24 cellular contexts compared by ENCODE assay signal in genomic region chr2:66317268-66317899, GRCh38.
A peak's percentile ranks its signal among the peaks of the same experiment; 100 is the strongest.
DNase-seq lines count a peak whose midpoint lies in the region; ATAC-seq and TF ChIP-seq lines count a peak whose summit lies in the region.
"Had no signal": no experiment of that assay in that cellular context is flagged by ENCODE, and none has a peak within 500 bp of the region (broad histone marks: within the 10 kb centered on the region; RNA-seq: fewer than 3 reads in every experiment).

No MANE protein-coding gene starts in this region.

- H3K18ac ChIP-seq in mesendoderm (ENCODE audit: low read length) (no peak overlapping the region), neuronal stem cell (ENCODE audit: low read length) (no peak overlapping the region)

- 43% methylated on average over 4 of the region's 4 CpGs for WGBS in SK-N-SH (ENCODE audit: low lambda C conversion rate)
- WGBS in mesendoderm (ENCODE audit: extremely low coverage, insufficient coverage, low lambda C conversion rate), result no CpG with 5 or more reads among the region's 4 CpGs
- WGBS in neuronal stem cell (ENCODE audit: extremely low coverage in 2 of 2, insufficient read length in 2 of 2, insufficient replicate concordance in 1 of 2), 2 donors, result no CpG with 5 or more reads among the region's 4 CpGs

- TF ChIP-seq RAD21 in SK-N-SH (IDR thresholded peaks at IDR 0.05; ENCODE audit: low read length), result no peak

- H2AFZ ChIP-seq in SK-N-SH (ENCODE audit: low read depth), result no peak overlapping the region
- peak overlapping the region; percentile 15 for H2AFZ ChIP-seq in neuronal stem cell (ENCODE audit: low read length)
- H2AFZ ChIP-seq: PC-9 had no signal

- POLR2A ChIA-PET in SK-N-SH (lab: Yijun Ruan, JAX), result no interaction called here

- ATAC-seq in SK-N-SH treated with all-trans-retinoic acid at 6 μM for 48 hours, result no peak
- ATAC-seq in GM21367 (IDR thresholded peaks at IDR 0.05; ENCODE audit: unreplicated experiment), result no peak
- ATAC-seq: Right ventricle myocardium inferior had no signal

- no peak overlapping the region for H3K27ac ChIP-seq in SK-N-SH (ENCODE audit: low read depth in 2 of 2, low read length in 1 of 2)
- H3K27ac ChIP-seq in mesendoderm (ENCODE audit: low read depth, low read length), result no peak overlapping the region
- H3K27ac ChIP-seq in neuronal stem cell (replicated peaks; ENCODE audit: low read length), result no peak overlapping the region
- no peak overlapping the region for H3K27ac ChIP-seq in SJCRH30
- H3K27ac ChIP-seq: 22Rv1, HL-60, KMS-11, PC-9, SJSA1 had no signal

- no peak overlapping the region for H3K56ac ChIP-seq in mesendoderm (ENCODE audit: low read length)

- H4K91ac ChIP-seq in neuronal stem cell (ENCODE audit: low read depth, low read length, poor library complexity), result no peak overlapping the region

- H4K8ac ChIP-seq in mesendoderm (ENCODE audit: low read depth, low read length) (no peak overlapping the region), neuronal stem cell (ENCODE audit: low read depth, low read length) (no peak overlapping the region)

- H2BK15ac ChIP-seq in mesendoderm (replicated peaks; ENCODE audit: low read depth) (no peak overlapping the region), neuronal stem cell (ENCODE audit: low read length) (no peak overlapping the region)

- H3K79me2 ChIP-seq in SK-N-SH (ENCODE audit: insufficient read depth) (no peaks in the 10 kb centered on the region), mesendoderm (ENCODE audit: control insufficient read depth, insufficient read depth, low read length) (no peaks in the 10 kb centered on the region)

- H3K4me1 ChIP-seq in SK-N-SH (ENCODE audit: control insufficient read depth in 1 of 2, insufficient read depth in 2 of 2, low read depth in 1 of 2, low read length in 1 of 2) (peaks cover 0 to 7% of the 10 kb centered on the region in 2 experiments; a peak in 2 of 4 replicates), mesendoderm (ENCODE audit: control insufficient read depth, low read depth, low read length) (peaks cover 4% of the 10 kb centered on the region), neuronal stem cell (ENCODE audit: control insufficient read depth in 2 of 2, insufficient read depth in 1 of 2, low read depth in 1 of 2, low read length in 2 of 2) (peaks cover 0 to 5% of the 10 kb centered on the region in 2 donors), SJCRH30 (no peaks in the 10 kb centered on the region)
- H3K4me1 ChIP-seq: HAP-1, SJSA1 had no signal

- H3K4ac ChIP-seq in mesendoderm (ENCODE audit: low read depth, low read length), result no peak overlapping the region
- H3K4ac ChIP-seq in neuronal stem cell (ENCODE audit: low read length), result no peak overlapping the region

- no peak for TF ChIP-seq EP300 in SK-N-SH (IDR thresholded peaks at IDR 0.05; ENCODE audit: borderline replicate concordance in 1 of 2, low read depth in 1 of 2, low read length in 1 of 2)

- H3K23ac ChIP-seq in mesendoderm (ENCODE audit: low read length), result no peak overlapping the region
- H3K23ac ChIP-seq in neuronal stem cell (ENCODE audit: low read depth, low read length, poor library complexity), result no peak overlapping the region

- H3K9ac ChIP-seq in SK-N-SH (no peak overlapping the region), mesendoderm (ENCODE audit: low read length) (no peak overlapping the region), neuronal stem cell (ENCODE audit: low read depth, low read length, poor library complexity) (no peak overlapping the region)
- H3K9ac ChIP-seq: KMS-11 had no signal

- H3K36me3 ChIP-seq in SK-N-SH (replicated peaks in 1 of 2; ENCODE audit: control insufficient read depth in 1 of 2, insufficient read depth in 2 of 2, low read length in 1 of 2) (no peaks in the 10 kb centered on the region), mesendoderm (ENCODE audit: control insufficient read depth, insufficient read depth, low read length) (no peaks in the 10 kb centered on the region), neuronal stem cell (replicated peaks in 1 of 2; ENCODE audit: control insufficient read depth in 2 of 2, insufficient read depth in 2 of 2, low read length in 2 of 2) (no peaks in the 10 kb centered on the region), SJCRH30 (no peaks in the 10 kb centered on the region)
- H3K36me3 ChIP-seq: HAP-1, SJSA1 had no signal

- H3K9me3 ChIP-seq in SK-N-SH, result no peaks in the 10 kb centered on the region
- H3K9me3 ChIP-seq in neuronal stem cell (replicated peaks in 1 of 2; ENCODE audit: control insufficient read depth in 2 of 2, insufficient read depth in 1 of 2, low read depth in 1 of 2, low read length in 2 of 2), result peaks cover 0 to 2% of the 10 kb centered on the region in 2 donors
- no peaks in the 10 kb centered on the region; the same call in 1 of the 2 replicates for H3K9me3 ChIP-seq in SJCRH30 (replicated peaks)
- H3K9me3 ChIP-seq: HAP-1, SJSA1 had no signal

- no peak overlapping the region for H2BK5ac ChIP-seq in mesendoderm (ENCODE audit: low read length)
- H2BK5ac ChIP-seq in neuronal stem cell (ENCODE audit: low read length), result no peak overlapping the region

- no peaks in the 10 kb centered on the region for H3K27me3 ChIP-seq in SK-N-SH (ENCODE audit: insufficient read depth)
- H3K27me3 ChIP-seq in mesendoderm (ENCODE audit: insufficient read depth, low read length, poor library complexity), result no peaks in the 10 kb centered on the region
- H3K27me3 ChIP-seq in neuronal stem cell (ENCODE audit: control insufficient read depth in 3 of 3, insufficient read depth in 3 of 3, low read depth in 1 of 3, low read length in 3 of 3), result no peaks in the 10 kb centered on the region
- no peaks in the 10 kb centered on the region for H3K27me3 ChIP-seq in SJCRH30

- H2AK5ac ChIP-seq in mesendoderm (ENCODE audit: low read length), result no peak overlapping the region
- H2AK5ac ChIP-seq in neuronal stem cell (ENCODE audit: low read depth, low read length), result no peak overlapping the region

- H3K9me3 Mint-ChIP-seq in T-helper 2 cell treated with Interferon-gamma antibody and Interleukin-4, amounts not matched to agents 5 μg/mL and 100 μg/mL, for 36 hours, result no peaks in the 10 kb centered on the region

- H3K4me2 ChIP-seq in SK-N-SH, result no peak overlapping the region
- H3K4me2 ChIP-seq in mesendoderm (ENCODE audit: low read length), result no peak overlapping the region
- H3K4me2 ChIP-seq in neuronal stem cell (ENCODE audit: insufficient read depth, low read length, poor library complexity, severe bottlenecking), result no peak overlapping the region
- H3K4me2 ChIP-seq: KMS-11, PC-9 had no signal

- no peaks in the 10 kb centered on the region for H3F3A ChIP-seq in SK-N-SH (replicated peaks; ENCODE audit: insufficient read depth)

- no peak for TF ChIP-seq CTCF in SK-N-SH (IDR thresholded peaks at IDR 0.05)

- CTCF ChIA-PET in SK-N-SH (lab: Yijun Ruan, JAX), result no interaction called here

- no peaks in the 10 kb centered on the region for H3K9me2 ChIP-seq in SK-N-SH

- no peaks in the 10 kb centered on the region for H3K79me1 ChIP-seq in mesendoderm (ENCODE audit: low read length)
- no peaks in the 10 kb centered on the region for H3K79me1 ChIP-seq in neuronal stem cell (ENCODE audit: low read depth, low read length)

- peak; percentile 35 for DNase-seq in SK-N-SH
- DNase-seq in mesendoderm, result peak; percentile 62
- DNase-seq in neuronal stem cell (ENCODE audit: low spot score), result no peak
- no peak for DNase-seq in SJCRH30
- no peak for DNase-seq in NCI-H510A treated with DMSO at 0.1 percent for 48 hours (lab: John Stamatoyannopoulos, UW)
- no peak for DNase-seq in T-helper 2 cell treated with Interferon-gamma antibody and Interleukin-4, amounts not matched to agents 5 μg/mL and 100 μg/mL, for 36 hours (ENCODE audit: low spot score)
- DNase-seq: ACHN, Calu3, DMS79 treated with DMSO at 0.1 percent for 48 hours, HFFc6, MM.1S, NCI-H2029, NCI-H446 treated with DMSO at 0.1 percent for 48 hours, NCI-H526 treated with DMSO at 0.1 percent for 48 hours, PC-9 had no signal

- no peak overlapping the region for H4K5ac ChIP-seq in mesendoderm (ENCODE audit: low read length)

- no peak overlapping the region for H3K27ac Mint-ChIP-seq in T-helper 2 cell treated with Interferon-gamma antibody and Interleukin-4, amounts not matched to agents 5 μg/mL and 100 μg/mL, for 36 hours
- H3K27ac Mint-ChIP-seq: HFFc6, IgD-negative memory B cell had no signal

- no peak overlapping the region for H2BK12ac ChIP-seq in neuronal stem cell (ENCODE audit: low read length)

- H3K27me3 Mint-ChIP-seq in T-helper 2 cell treated with Interferon-gamma antibody and Interleukin-4, amounts not matched to agents 5 μg/mL and 100 μg/mL, for 36 hours (ENCODE audit: low read depth), result no peaks in the 10 kb centered on the region
- H3K27me3 Mint-ChIP-seq: IgD-negative memory B cell had no signal

- no peaks in the 10 kb centered on the region for H3K36me3 Mint-ChIP-seq in T-helper 2 cell treated with Interferon-gamma antibody and Interleukin-4, amounts not matched to agents 5 μg/mL and 100 μg/mL, for 36 hours (ENCODE audit: low read depth)
- H3K36me3 Mint-ChIP-seq: IgD-negative memory B cell had no signal

- no peak overlapping the region for H3K14ac ChIP-seq in neuronal stem cell (ENCODE audit: low read length)

- no peaks in the 10 kb centered on the region for H4K20me1 ChIP-seq in SK-N-SH (ENCODE audit: insufficient read depth)

- no peak overlapping the region for H3K4me3 ChIP-seq in SK-N-SH (ENCODE audit: low read depth in 2 of 2, low read length in 1 of 2)
- H3K4me3 ChIP-seq in mesendoderm (ENCODE audit: low read length), result no peak overlapping the region
- H3K4me3 ChIP-seq in neuronal stem cell (ENCODE audit: low read length in 2 of 2), result no peak overlapping the region
- H3K4me3 ChIP-seq in SJCRH30, result no peak overlapping the region
- H3K4me3 ChIP-seq: HAP-1, PC-9, SJSA1 had no signal

- no peaks in the 10 kb centered on the region for H3K4me1 Mint-ChIP-seq in T-helper 2 cell treated with Interferon-gamma antibody and Interleukin-4, amounts not matched to agents 5 μg/mL and 100 μg/mL, for 36 hours (ENCODE audit: low read depth)
- H3K4me1 Mint-ChIP-seq: IgD-negative memory B cell had no signal

- no peak overlapping the region for H3K4me3 Mint-ChIP-seq in T-helper 2 cell treated with Interferon-gamma antibody and Interleukin-4, amounts not matched to agents 5 μg/mL and 100 μg/mL, for 36 hours
- H3K4me3 Mint-ChIP-seq: HFFc6 had no signal

- H2BK120ac ChIP-seq in mesendoderm (ENCODE audit: low read depth, low read length), result no peak overlapping the region
- no peak overlapping the region for H2BK120ac ChIP-seq in neuronal stem cell (ENCODE audit: low read depth, low read length)

TF ChIP-seq in SK-N-SH, 30 proteins besides CTCF, POLR2A, EP300 and RAD21 (continues in another document):
- TF ChIP-seq RCOR1 (IDR thresholded peaks at IDR 0.05; ENCODE audit: low read length) (no peak), RFX5 (IDR thresholded peaks at IDR 0.05; ENCODE audit: low read length) (no peak), FOXM1 (IDR thresholded peaks at IDR 0.05; ENCODE audit: low read depth) (no peak)

TF ChIP-seq in SK-N-SH treated with all-trans-retinoic acid at 6 μM for 48 hours, 23 proteins besides CTCF, POLR2A, EP300 and RAD21 (continues in another document):
- TF ChIP-seq SNAI2 (CRISPR knock-in tag; IDR thresholded peaks at IDR 0.05), result no peak
- no peak for TF ChIP-seq TCF4 (CRISPR knock-in tag; IDR thresholded peaks at IDR 0.05; ENCODE audit: borderline replicate concordance)

Comparison
In these comparisons a context has a peak if more than half of its experiments do, and no peak if none do; other contexts are left out.
1. DNase-seq: peak in SK-N-SH (single experiment) and mesendoderm (single experiment); none in neuronal stem cell (single experiment), SJCRH30 (0 of 2), NCI-H510A treated with DMSO at 0.1 percent for 48 hours (single experiment) and T-helper 2 cell treated with Interferon-gamma antibody and Interleukin-4, amounts not matched to agents 5 μg/mL and 100 μg/mL, for 36 hours (single experiment).